17 cellular contexts compared by ENCODE assay signal in the genomic region with DNA sequence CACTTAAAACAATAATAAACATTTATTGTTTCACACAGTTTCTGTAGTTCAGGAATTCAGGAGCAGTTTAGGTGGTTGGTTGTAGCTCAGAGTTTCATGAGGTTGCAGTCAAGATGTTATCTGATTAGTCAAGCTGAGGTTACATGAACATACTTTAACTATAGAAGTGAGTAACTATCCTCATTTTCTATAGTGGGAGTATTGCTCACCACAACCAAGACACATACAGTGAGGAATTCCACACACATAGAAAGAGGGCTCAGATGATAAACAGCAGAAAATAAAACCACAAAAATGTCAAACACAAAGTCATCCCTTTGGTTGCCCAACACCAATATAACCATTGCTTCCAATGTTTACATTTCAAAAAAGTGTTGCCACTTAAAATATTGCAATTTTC. TPM values are rescaled to one million over a fixed set of nuclear protein-coding genes. Genes with fewer than 3 reads are reported as not detected.
A peak's percentile ranks its signal among the peaks of the same experiment; 100 is the strongest.
DNase-seq lines count a peak whose midpoint lies in the region; ATAC-seq, FAIRE-seq and TF ChIP-seq lines count a peak whose summit lies in the region.
"Had no signal": no experiment of that assay in that cellular context is flagged by ENCODE, and none has a peak within 500 bp of the region (broad histone marks: within the 10 kb centered on the region; RNA-seq: fewer than 3 reads in every experiment).

No MANE protein-coding gene starts in this region.

- H3K4me1 Mint-ChIP-seq in activated T-helper 17 cell treated with anti-CD3 and anti-CD28 coated beads, Interleukin-2, amount 50 U/mL, for 72 hours = peaks cover 4% of the 10 kb centered on the region
- H3K4me1 Mint-ChIP-seq in progenitor cell of endocrine pancreas (ENCODE audit: low read depth) = no peaks in the 10 kb centered on the region

- TF ChIP-seq CTCF in fibroblast of the aortic adventitia (IDR thresholded peaks at IDR 0.05; ENCODE audit: insufficient read depth, low read length) (no peak), progenitor cell of endocrine pancreas (IDR thresholded peaks at IDR 0.05; ENCODE audit: unreplicated experiment) (no peak)

- no peak overlapping the region for H2AFZ ChIP-seq in ACC112 (ENCODE audit: low read length, unreplicated experiment)

- H3K27me3 ChIP-seq in ACC112 (ENCODE audit: insufficient read depth, low read length) = no peaks in the 10 kb centered on the region
- H3K27me3 ChIP-seq: body of pancreas, stomach had no signal

- peak; percentile 3 for DNase-seq in H4 (ENCODE audit: low spot score)
- peak; percentile 46 for DNase-seq in fibroblast of the aortic adventitia (ENCODE audit: low read depth)
- DNase-seq in NCI-H187 (lab: John Stamatoyannopoulos, UW) = no peak
- no peak for DNase-seq in DMS153 (lab: John Stamatoyannopoulos, UW)
- no peak for DNase-seq in progenitor cell of endocrine pancreas (ENCODE audit: low spot score, unreplicated experiment)
- DNase-seq in GM12891 (ENCODE audit: insufficient read length, low spot score) = no peak
- DNase-seq: body of pancreas, DMS 273 treated with DMSO at 0.1 percent for 48 hours, islet precursor cell, mucosa of descending colon, NCI-H1694 treated with DMSO at 0.1 percent for 48 hours, NCI-H524, occipital lobe, stomach had no signal

- 0 out of 2 replicates have a peak overlapping the region, but pooled peaks have one; percentile 13 for H3K27ac ChIP-seq in ACC112 (ENCODE audit: low read depth, low read length)
- H3K27ac ChIP-seq: body of pancreas, stomach had no signal

- no peak for TF ChIP-seq POLR2A in GM12891 (IDR thresholded peaks at IDR 0.05; ENCODE audit: low read depth, low read length)

- H3K9me3 Mint-ChIP-seq in activated T-helper 17 cell treated with anti-CD3 and anti-CD28 coated beads, Interleukin-2, amount 50 U/mL, for 72 hours = peaks cover 12% of the 10 kb centered on the region
- H3K9me3 Mint-ChIP-seq in progenitor cell of endocrine pancreas (ENCODE audit: low read depth) = peaks cover 17% of the 10 kb centered on the region

- H3K4me3 Mint-ChIP-seq in activated T-helper 17 cell treated with anti-CD3 and anti-CD28 coated beads, Interleukin-2, amount 50 U/mL, for 72 hours = no peak overlapping the region
- H3K4me3 Mint-ChIP-seq in progenitor cell of endocrine pancreas (ENCODE audit: low read depth) = no peak overlapping the region
- H3K4me3 Mint-ChIP-seq: activated T-helper 1 cell treated with anti-CD3 and anti-CD28 coated beads, Interleukin-12 subunit alpha, Interleukin-12 subunit beta, Interleukin-2, Interleukin-4 antibody, amounts not matched to agents 30 ng/mL and 10 ng/mL and 1 ng/mL, durations not matched to agents 14 hours and 24 hours and 36 hours had no signal

- no peaks in the 10 kb centered on the region for H3K36me3 ChIP-seq in ACC112 (ENCODE audit: insufficient read depth, low read length)
- H3K36me3 ChIP-seq: stomach had no signal

- peak; percentile 97 for ATAC-seq in activated T-helper 17 cell treated with anti-CD3 and anti-CD28 coated beads, Interleukin-2, amount 50 U/mL, for 72 hours (replicated peaks)
- ATAC-seq: body of pancreas, mucosa of descending colon had no signal

- H3K36me3 Mint-ChIP-seq in activated T-helper 17 cell treated with anti-CD3 and anti-CD28 coated beads, Interleukin-2, amount 50 U/mL, for 72 hours (ENCODE audit: low read depth) = no peaks in the 10 kb centered on the region
- peaks cover 3% of the 10 kb centered on the region for H3K36me3 Mint-ChIP-seq in progenitor cell of endocrine pancreas (ENCODE audit: insufficient read depth)

- no peak overlapping the region for H3K4me3 ChIP-seq in ACC112 (ENCODE audit: low read depth, low read length)
- no peak overlapping the region for H3K4me3 ChIP-seq in fibroblast of the aortic adventitia (ENCODE audit: low read depth, low read length)
- H3K4me3 ChIP-seq: body of pancreas, mucosa of descending colon, stomach had no signal

- peaks cover 7% of the 10 kb centered on the region for H3K4me1 ChIP-seq in ACC112 (ENCODE audit: control insufficient read depth, insufficient read depth, low read length, unreplicated experiment)
- H3K4me1 ChIP-seq: body of pancreas, stomach had no signal

- no peak for FAIRE-seq in GM12891 (lab: Jason Lieb, UNC)

- peaks cover 15% of the 10 kb centered on the region for H3K27me3 Mint-ChIP-seq in activated T-helper 17 cell treated with anti-CD3 and anti-CD28 coated beads, Interleukin-2, amount 50 U/mL, for 72 hours
- H3K27me3 Mint-ChIP-seq in progenitor cell of endocrine pancreas = no peaks in the 10 kb centered on the region

- H3K79me2 ChIP-seq in ACC112 (ENCODE audit: control insufficient read depth, insufficient read depth, low read length, unreplicated experiment) = no peaks in the 10 kb centered on the region

- no peak overlapping the region for H3K27ac Mint-ChIP-seq in activated T-helper 17 cell treated with anti-CD3 and anti-CD28 coated beads, Interleukin-2, amount 50 U/mL, for 72 hours
- no peak overlapping the region for H3K27ac Mint-ChIP-seq in progenitor cell of endocrine pancreas
- H3K27ac Mint-ChIP-seq: activated T-helper 1 cell treated with anti-CD3 and anti-CD28 coated beads, Interleukin-12 subunit alpha, Interleukin-12 subunit beta, Interleukin-2, Interleukin-4 antibody, amounts not matched to agents 30 ng/mL and 10 ng/mL and 1 ng/mL, durations not matched to agents 14 hours and 24 hours and 36 hours had no signal

TF ChIP-seq in GM12891, 5 proteins besides CTCF, POLR2A, EP300 and RAD21:
- TF ChIP-seq POLR2AphosphoS5 (IDR thresholded peaks at IDR 0.05; ENCODE audit: low read depth, low read length) (no peak), POU2F2 (IDR thresholded peaks at IDR 0.05; ENCODE audit: low read depth, low read length) (no peak), TAF1 (IDR thresholded peaks at IDR 0.05; ENCODE audit: low read depth, low read length) (no peak), PAX5 (IDR thresholded peaks at IDR 0.05; ENCODE audit: insufficient read depth, low read length, severe bottlenecking) (no peak), SPI1 (IDR thresholded peaks at IDR 0.05; ENCODE audit: low read depth, low read length) (no peak)

RNA-seq across cellular contexts. Expression of gene SCN11A, which starts 13.6 kb away (rescaled TPM):
- not detected in 2 replicates for total RNA-seq in H4 (2014; rRNA removed; shearing (Covaris generic))
- under 1 TPM; 0.21 to 0.22 TPM for total RNA-seq in activated T-helper 17 cell treated with anti-CD3 and anti-CD28 coated beads, Interleukin-2, amount 50 U/mL, for 72 hours
- total RNA-seq in fibroblast of the aortic adventitia (ENCODE audit: low replicate concordance) (under 0.01 and 0.25 TPM in 2 replicates), progenitor cell of endocrine pancreas (1.5 and 1.6 TPM in 2 replicates)
- 0.04 TPM for polyA plus RNA-seq in GM12891 (2012; ENCODE audit: low read depth, missing spikeins)

RNA-seq across cellular contexts. Expression of gene WDR48, which starts 13.7 kb away (rescaled TPM):
- 11.3 and 18.7 TPM in 2 replicates for total RNA-seq in H4 (2014; rRNA removed; shearing (Covaris generic))
- total RNA-seq in activated T-helper 17 cell treated with anti-CD3 and anti-CD28 coated beads, Interleukin-2, amount 50 U/mL, for 72 hours = 10 to 100 TPM; 56.6 to 81.1 TPM
- 30.1 and 41.3 TPM in 2 replicates for total RNA-seq in fibroblast of the aortic adventitia (ENCODE audit: low replicate concordance)
- 69.7 and 78.3 TPM in 2 replicates for total RNA-seq in progenitor cell of endocrine pancreas
- 16.7 TPM for polyA plus RNA-seq in GM12891 (2012; ENCODE audit: low read depth, missing spikeins)

Comparison
In these comparisons a context has a peak if more than half of its experiments do, and no peak if none do; other contexts are left out.
1. DNase-seq: peak in H4 (single experiment) and fibroblast of the aortic adventitia (single experiment); none in NCI-H187 (0 of 2), DMS153 (single experiment), progenitor cell of endocrine pancreas (single experiment) and GM12891 (single experiment).